16 cellular contexts compared by ENCODE assay signal in the genomic region with DNA sequence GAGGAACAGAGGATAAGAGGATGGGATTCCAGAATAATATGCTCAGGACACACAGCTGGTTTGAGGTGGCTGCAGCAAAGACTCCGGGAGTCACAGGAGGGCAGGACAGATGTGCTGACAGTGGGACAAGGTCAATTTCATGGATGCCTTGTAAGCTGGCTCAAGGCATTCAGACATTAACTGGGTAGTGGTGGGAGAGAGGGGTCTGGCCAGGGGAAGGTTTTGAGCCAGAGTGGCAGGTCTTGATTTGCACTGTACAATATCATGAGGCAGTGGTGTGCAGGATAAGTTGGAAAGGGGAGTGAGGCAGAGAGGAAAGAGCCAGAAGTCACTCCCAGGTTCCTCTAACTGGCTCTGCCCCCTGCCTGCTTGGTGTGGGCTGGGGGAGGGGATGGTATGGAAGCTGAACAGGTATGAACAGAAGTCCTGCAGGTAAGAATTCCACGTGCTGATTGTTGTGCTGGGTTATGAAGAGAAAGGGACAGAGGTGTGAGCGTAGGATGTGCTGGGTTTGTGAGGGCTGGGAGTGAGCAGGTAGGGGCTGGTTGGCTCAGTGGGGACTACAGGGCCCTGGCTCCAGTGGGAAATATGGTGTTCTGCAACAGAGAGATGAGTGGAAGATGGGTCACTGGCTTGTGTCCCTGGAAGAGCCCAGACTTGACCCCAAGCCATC.
DNase-seq lines count a peak whose midpoint lies in the region; ATAC-seq and TF ChIP-seq lines count a peak whose summit lies in the region.
"Had no signal": no experiment of that assay in that cellular context is flagged by ENCODE, and none has a peak within 500 bp of the region (broad histone marks: within the 10 kb centered on the region; RNA-seq: fewer than 3 reads in every experiment).

No MANE protein-coding gene starts in this region.

- H3K23me2 ChIP-seq in H9 (ENCODE audit: insufficient read length, low read depth, low read length, poor library complexity, severe bottlenecking) = no peaks in the 10 kb centered on the region

- no peak overlapping the region for H2BK5ac ChIP-seq in H9 (ENCODE audit: insufficient read length, low read length)

- no peak for DNase-seq in H9
- peak; percentile 2 for DNase-seq in colonic mucosa
- peak; percentile 43 for DNase-seq in mesenteric fat pad (ENCODE audit: low spot score)
- DNase-seq in ureter (ENCODE audit: low spot score) = peak; percentile 27
- no peak for DNase-seq in NCI-H1930 (lab: John Stamatoyannopoulos, UW)
- no peak for DNase-seq in stimulated activated CD4-positive, alpha-beta T cell treated with anti-CD3 and anti-CD28 coated beads, Interleukin-2, amount 100 ng/mL, for 24 hours
- DNase-seq: CD4-positive, CD25-positive, alpha-beta regulatory T cell; KG1; NCI-H1092; NCI-H2029; NCI-H446 treated with DMSO at 0.1 percent for 48 hours; PC-9; RPMI8226; SHP77; SK-N-SH had no signal

- H3K27me3 Mint-ChIP-seq in H9 (ENCODE audit: low read depth) = peaks cover 6% of the 10 kb centered on the region

- H4K8ac ChIP-seq in H9 (replicated peaks; ENCODE audit: insufficient read length, low read depth, low read length) = no peak overlapping the region

- no peak overlapping the region for H3K4me2 ChIP-seq in H9 (ENCODE audit: insufficient read depth, insufficient read length, low read length)
- H3K4me2 ChIP-seq: PC-9, SK-N-SH had no signal

- no peaks in the 10 kb centered on the region for H3K36me3 ChIP-seq in colonic mucosa

- no peak overlapping the region; the same call in 1 of the 2 replicates for H3K14ac ChIP-seq in H9 (ENCODE audit: insufficient read depth, low read length)

- H3K4me3 Mint-ChIP-seq in H9 = no peak overlapping the region
- H3K4me3 Mint-ChIP-seq: CD4-positive, CD25-positive, alpha-beta regulatory T cell had no signal

- peaks cover 8 to 11% of the 10 kb centered on the region in 2 experiments for H3K4me1 Mint-ChIP-seq in H9

- intact Hi-C loops in colonic mucosa (cut with DNase I) = no loop called here

- no peak overlapping the region for H2BK20ac ChIP-seq in H9 (ENCODE audit: low read depth, low read length, poor library complexity, severe bottlenecking)

- no peaks in the 10 kb centered on the region for H3K9me3 ChIP-seq in H9 (ENCODE audit: control insufficient read depth, low read depth, low read length)
- H3K9me3 ChIP-seq in colonic mucosa = no peaks in the 10 kb centered on the region
- H3K9me3 ChIP-seq: SK-N-SH had no signal

- no peak overlapping the region for H2AFZ ChIP-seq in H9 (ENCODE audit: low read length)
- H2AFZ ChIP-seq: PC-9 had no signal

- H3K79me1 ChIP-seq in H9 (ENCODE audit: insufficient read depth, low read depth, low read length, poor library complexity, severe bottlenecking) = no peaks in the 10 kb centered on the region

- H3K27ac ChIP-seq in H9 (ENCODE audit: insufficient read length, low read depth, low read length) = no peak overlapping the region
- no peak overlapping the region for H3K27ac ChIP-seq in colonic mucosa
- H3K27ac ChIP-seq: PC-9 had no signal

- peak overlapping the region in 2 of 3 experiments; percentile 3 to 6; a peak in 1 of 7 replicates for H3K27ac Mint-ChIP-seq in H9
- H3K27ac Mint-ChIP-seq: CD4-positive, CD25-positive, alpha-beta regulatory T cell had no signal

- no peak overlapping the region for H2BK120ac ChIP-seq in H9 (ENCODE audit: low read depth, low read length, poor library complexity, severe bottlenecking)

- no peak overlapping the region for H2BK15ac ChIP-seq in H9 (ENCODE audit: low read depth, low read length)

- ATAC-seq in GM18873 (IDR thresholded peaks at IDR 0.05; ENCODE audit: low FRiP score, unreplicated experiment) = no peak

- TF ChIP-seq CTCF in H9 (conservative IDR thresholded peaks at IDR 0.05) (no peak), colonic mucosa (IDR thresholded peaks at IDR 0.05) (no peak)

- H2AK5ac ChIP-seq in H9 (ENCODE audit: insufficient read length, low read length) = no peak overlapping the region

- H3K27me3 ChIP-seq in H9 (ENCODE audit: insufficient read depth, low read length) (no peaks in the 10 kb centered on the region), colonic mucosa (no peaks in the 10 kb centered on the region)

- no peaks in the 10 kb centered on the region for H3K4me1 ChIP-seq in H9 (ENCODE audit: insufficient read depth, low read length)
- no peaks in the 10 kb centered on the region for H3K4me1 ChIP-seq in colonic mucosa

- H3K9ac ChIP-seq in H9 (ENCODE audit: extremely low read depth, insufficient read length, low read length) (no peak overlapping the region), colonic mucosa (ENCODE audit: low read depth in 2 of 2, low read length in 2 of 2) (no peak overlapping the region)
- H3K9ac ChIP-seq: SK-N-SH had no signal

- H4K91ac ChIP-seq in H9 (ENCODE audit: insufficient read length, low read depth, low read length) = no peak overlapping the region

- no peak overlapping the region for H4K5ac ChIP-seq in H9 (ENCODE audit: insufficient read length, low read depth, low read length)

- H3K23ac ChIP-seq in H9 (ENCODE audit: insufficient read length, low read depth, low read length) = no peak overlapping the region

- no peaks in the 10 kb centered on the region for H3K9me3 Mint-ChIP-seq in H9

- no peaks in the 10 kb centered on the region for H3K36me3 Mint-ChIP-seq in H9 (ENCODE audit: insufficient read depth in 1 of 3, low read depth in 3 of 3)
- H3K36me3 Mint-ChIP-seq: CD4-positive, CD25-positive, alpha-beta regulatory T cell had no signal

- no peaks in the 10 kb centered on the region for H3K79me2 ChIP-seq in H9 (ENCODE audit: insufficient read depth, low read length)

- H3K18ac ChIP-seq in H9 (ENCODE audit: insufficient read length, low read depth, low read length) = no peak overlapping the region

- no peak overlapping the region for H3K4ac ChIP-seq in H9 (ENCODE audit: low read depth, low read length)

- H3T11ph ChIP-seq in H9 (ENCODE audit: low read length) = no peak overlapping the region

- WGBS in H9 (ENCODE audit: extremely low coverage, insufficient read length, low lambda C conversion rate) = no CpG with 5 or more reads among the region's 3 CpGs

- no peaks in the 10 kb centered on the region for H4K20me1 ChIP-seq in H9 (ENCODE audit: control insufficient read depth, insufficient read depth, insufficient read length)

- H2BK12ac ChIP-seq in H9 (ENCODE audit: insufficient read length, low read depth, low read length) = no peak overlapping the region

- H3K56ac ChIP-seq in H9 (ENCODE audit: insufficient read length, low read depth, low read length) = no peak overlapping the region

- no peak overlapping the region for H3K4me3 ChIP-seq in colonic mucosa
- H3K4me3 ChIP-seq: PC-9 had no signal

Comparison
In these comparisons a context has a peak if more than half of its experiments do, and no peak if none do; other contexts are left out.
1. DNase-seq: peak in colonic mucosa (single experiment), mesenteric fat pad (single experiment) and ureter (single experiment); none in H9 (single experiment), NCI-H1930 (0 of 2) and stimulated activated CD4-positive, alpha-beta T cell treated with anti-CD3 and anti-CD28 coated beads, Interleukin-2, amount 100 ng/mL, for 24 hours (0 of 2).